Comparison of ENCODE assay signal across 1 cellular context in genomic region chr10:88659725-88660592, GRCh38.
TF ChIP-seq lines count a peak whose summit lies in the region.

No MANE protein-coding gene starts in this region.

TF ChIP-seq in IMR-90, 13 proteins besides CTCF, POLR2A, EP300 and RAD21:
- peak; percentile 33; the same call in 1 of the 2 replicates for TF ChIP-seq CEBPB (IDR thresholded peaks at IDR 0.05; ENCODE audit: low read depth, low read length)
- TF ChIP-seq USF2 (IDR thresholded peaks at IDR 0.05; ENCODE audit: low read depth, low read length): no peak
- TF ChIP-seq BHLHE40 (IDR thresholded peaks at IDR 0.05; ENCODE audit: low read depth, low read length): no peak
